ENCODE assay signal across 14 cellular contexts in genomic region chr7:157352506-157352905, GRCh38. TPM values are rescaled to one million over a fixed set of nuclear protein-coding genes. Genes with fewer than 3 reads are reported as not detected.
DNase-seq lines count a peak whose midpoint lies in the region; ATAC-seq, FAIRE-seq and TF ChIP-seq lines count a peak whose summit lies in the region.
"Had no signal": no experiment of that assay in that cellular context is flagged by ENCODE, and none has a peak within 500 bp of the region (broad histone marks: within the 10 kb centered on the region; RNA-seq: fewer than 3 reads in every experiment).

No MANE protein-coding gene starts in this region.

- DNase-seq in CD4-positive, CD25-positive, alpha-beta regulatory T cell = no peak
- DNase-seq in GM18507 (ENCODE audit: extremely low spot score, insufficient read length, low read depth) = no peak
- DNase-seq in Panc1 (ENCODE audit: low read depth, low spot score) = no peak
- DNase-seq in memory B cell (ENCODE audit: low spot score in 2 of 2) = no peak
- DNase-seq in sciatic nerve (ENCODE audit: low spot score) = no peak
- no peak for DNase-seq in SK-N-DZ (ENCODE audit: low spot score)
- DNase-seq: activated CD4-positive, CD25-positive, alpha-beta regulatory T cell treated with anti-CD3 and anti-CD28 coated beads, Interleukin-2, amount 50 U/mL, for 72 hours; body of pancreas; DMS79 treated with DMSO at 0.1 percent for 48 hours; HFFc6; kidney; Peyer's patch had no signal

- peaks cover 19% of the 10 kb centered on the region for H3K36me3 Mint-ChIP-seq in CD4-positive, CD25-positive, alpha-beta regulatory T cell
- H3K36me3 Mint-ChIP-seq in memory B cell = peaks cover 8% of the 10 kb centered on the region

- ATAC-seq in CD4-positive, CD25-positive, alpha-beta regulatory T cell (ENCODE audit: low read depth in 2 of 2) = no peak
- ATAC-seq in Panc1 (peak; percentile 22; the same call in 1 of the 2 replicates), memory B cell (ENCODE audit: low read depth) (peak; percentile 44), GM21526 (IDR thresholded peaks at IDR 0.05; ENCODE audit: low FRiP score, unreplicated experiment) (no peak), sciatic nerve (no peak), esophagus mucosa (no peak)
- ATAC-seq: body of pancreas had no signal

- no peak for TF ChIP-seq CTCF in Panc1 (IDR thresholded peaks at IDR 0.05)

- in situ Hi-C loops in Panc1 (cut with HindIII; ENCODE audit: low pct_unique_long_range_greater_than_20kb, low sequenced_read_pairs) = no loop called here

- H3K4me1 ChIP-seq in CD4-positive, CD25-positive, alpha-beta regulatory T cell (ENCODE audit: control insufficient read depth, insufficient read depth, low read length, poor library complexity, severe bottlenecking) = peaks cover 72% of the 10 kb centered on the region
- H3K4me1 ChIP-seq in Panc1 (ENCODE audit: control insufficient read depth, insufficient read depth, low read length) = peaks cover 80% of the 10 kb centered on the region

- no peaks in the 10 kb centered on the region for H3K9me3 ChIP-seq in CD4-positive, CD25-positive, alpha-beta regulatory T cell (ENCODE audit: control insufficient read depth in 2 of 2, low read length in 2 of 2)
- H3K9me3 ChIP-seq in Panc1 (ENCODE audit: control insufficient read depth, insufficient read depth, low read depth, low read length) = no peaks in the 10 kb centered on the region
- H3K9me3 ChIP-seq: body of pancreas, Peyer's patch had no signal

- POLR2A ChIA-PET in Panc1 (lab: Charles Lee) = no interaction called here

- no peaks in the 10 kb centered on the region for H3K9me3 Mint-ChIP-seq in CD4-positive, CD25-positive, alpha-beta regulatory T cell
- H3K9me3 Mint-ChIP-seq in memory B cell = peaks cover 2% of the 10 kb centered on the region
- H3K9me3 Mint-ChIP-seq: HFFc6 had no signal

- intact Hi-C loops in Panc1 (cut with micrococcal nuclease; ENCODE audit: unreplicated experiment) = loop anchor here (1.0 kb wide), 1 partner anchor 19 kb away; no protein-coding TSS in a partner anchor
- intact Hi-C loops in sciatic nerve (cut with DNase I) = no loop called here

- H3K27ac ChIP-seq in CD4-positive, CD25-positive, alpha-beta regulatory T cell (ENCODE audit: insufficient read depth, low read length, poor library complexity, severe bottlenecking) = no peak overlapping the region
- H3K27ac ChIP-seq in Panc1 (ENCODE audit: low read length) = peak overlapping the region; percentile 45; the same call in 1 of the 2 replicates
- H3K27ac ChIP-seq: body of pancreas, Peyer's patch had no signal

- BruUV-seq in Panc1 (replicated peaks; lab: Mats Ljungman, UMichigan) = no TSS peak

- H3K4me3 Mint-ChIP-seq in CD4-positive, CD25-positive, alpha-beta regulatory T cell = peak overlapping the region; percentile 1 to 78 (median 69)
- peak overlapping the region; percentile 41 for H3K4me3 Mint-ChIP-seq in memory B cell
- H3K4me3 Mint-ChIP-seq: HFFc6 had no signal

- H3K4me1 Mint-ChIP-seq in CD4-positive, CD25-positive, alpha-beta regulatory T cell = peaks cover 45 to 96% (median 67%) of the 10 kb centered on the region in 4 donors
- peaks cover 46% of the 10 kb centered on the region for H3K4me1 Mint-ChIP-seq in memory B cell

- no peaks in the 10 kb centered on the region for H3K27me3 Mint-ChIP-seq in CD4-positive, CD25-positive, alpha-beta regulatory T cell
- no peaks in the 10 kb centered on the region for H3K27me3 Mint-ChIP-seq in memory B cell

- FAIRE-seq in GM18507 (lab: Jason Lieb, UNC) = peak; percentile 21
- FAIRE-seq: kidney had no signal

- peak overlapping the region; percentile 68 for H3K4me3 ChIP-seq in CD4-positive, CD25-positive, alpha-beta regulatory T cell (ENCODE audit: low read depth, low read length)
- H3K4me3 ChIP-seq in Panc1 (ENCODE audit: low read depth in 2 of 2, low read length in 2 of 2) = no peak overlapping the region
- H3K4me3 ChIP-seq: body of pancreas, Peyer's patch had no signal

- H3K27ac Mint-ChIP-seq in CD4-positive, CD25-positive, alpha-beta regulatory T cell = no peak overlapping the region
- H3K27ac Mint-ChIP-seq in memory B cell = no peak overlapping the region
- H3K27ac Mint-ChIP-seq: HFFc6 had no signal

- H3K36me3 ChIP-seq in CD4-positive, CD25-positive, alpha-beta regulatory T cell (ENCODE audit: control insufficient read depth, insufficient read depth, low read length) = peaks cover 8% of the 10 kb centered on the region
- no peaks in the 10 kb centered on the region for H3K36me3 ChIP-seq in Panc1 (ENCODE audit: control insufficient read depth, insufficient read depth, low read length)
- H3K36me3 ChIP-seq: Peyer's patch had no signal

- CTCF ChIA-PET in Panc1 (lab: Charles Lee) = no interaction called here

- H3K27me3 ChIP-seq in CD4-positive, CD25-positive, alpha-beta regulatory T cell (ENCODE audit: control insufficient read depth, insufficient read depth, low read length) = no peaks in the 10 kb centered on the region
- H3K27me3 ChIP-seq in Panc1 (ENCODE audit: control insufficient read depth, insufficient read depth, low read length) = no peaks in the 10 kb centered on the region
- H3K27me3 ChIP-seq: body of pancreas, Peyer's patch had no signal

RNA-seq across cellular contexts. Expression of gene DNAJB6, which starts 15.7 kb away (rescaled TPM):
- total RNA-seq in CD4-positive, CD25-positive, alpha-beta regulatory T cell = 250 TPM
- 100 to 1,000 TPM; 115 to 123 (median 119) TPM for polyA plus RNA-seq in CD4-positive, CD25-positive, alpha-beta regulatory T cell
- total RNA-seq in Panc1 (2021; ENCODE audit: unreplicated experiment) (201 TPM), sciatic nerve (129 TPM), esophagus mucosa (145 TPM)
- polyA plus RNA-seq in Panc1 (2012; ENCODE audit: insufficient read length) = 278 TPM
- 99.3 and 113 TPM in 2 replicates for polyA plus RNA-seq in SK-N-DZ (2014; cell fraction: cytosol; rRNA removed)
- polyA plus RNA-seq in SK-N-DZ (2014; cell fraction: nucleus; rRNA removed) = 67.3 and 70.3 TPM in 2 replicates

Comparison
In these comparisons a context has a peak if more than half of its experiments do, and no peak if none do; other contexts are left out.
1. ATAC-seq: peak in Panc1 (single experiment) and memory B cell (single experiment); none in CD4-positive, CD25-positive, alpha-beta regulatory T cell (0 of 2), GM21526 (single experiment), sciatic nerve (single experiment) and esophagus mucosa (single experiment).